8 cellular contexts compared by ENCODE assay signal in genomic region chr14:63435838-63436237, GRCh38.
DNase-seq lines count a peak whose midpoint lies in the region; ATAC-seq and TF ChIP-seq lines count a peak whose summit lies in the region.

No MANE protein-coding gene starts in this region.

- intact Hi-C loops in right lobe of liver (cut with DNase I) = no loop called here

- peak overlapping the region; percentile 18 for H3K27ac Mint-ChIP-seq in central memory CD8-positive, alpha-beta T cell (ENCODE audit: low read depth)

- H3K4me1 ChIP-seq in right lobe of liver = peaks cover 0 to 49% (median 24%) of the 10 kb centered on the region in 4 donors
- H3K4me1 ChIP-seq in subcutaneous abdominal adipose tissue (ENCODE audit: control insufficient read depth in 5 of 5, insufficient read depth in 5 of 5, low read length in 5 of 5) = peaks cover 11 to 36% (median 26%) of the 10 kb centered on the region in 5 donors

- H3K27me3 ChIP-seq in right lobe of liver (no peaks in the 10 kb centered on the region), subcutaneous abdominal adipose tissue (ENCODE audit: control insufficient read depth in 5 of 5, insufficient read depth in 4 of 5, low read length in 5 of 5) (no peaks in the 10 kb centered on the region)

- ATAC-seq in central memory CD8-positive, alpha-beta T cell (replicated peaks; ENCODE audit: extremely low read depth, poor library complexity, severe bottlenecking) = no peak
- peak; percentile 83 to 97 (median 93) for ATAC-seq in right lobe of liver

- CTCF ChIA-PET in HEK293T (lab: Yijun Ruan, JAX) = no interaction called here

- H3K4me3 Mint-ChIP-seq in central memory CD8-positive, alpha-beta T cell = no peak overlapping the region

- H3K4me1 Mint-ChIP-seq in central memory CD8-positive, alpha-beta T cell = peaks cover 69% of the 10 kb centered on the region

- H3K36me3 Mint-ChIP-seq in central memory CD8-positive, alpha-beta T cell (ENCODE audit: insufficient read depth) = peaks cover 2% of the 10 kb centered on the region

- H3K36me3 ChIP-seq in right lobe of liver (no peaks in the 10 kb centered on the region), subcutaneous abdominal adipose tissue (ENCODE audit: control insufficient read depth in 5 of 5, insufficient read depth in 5 of 5, low read length in 5 of 5) (no peaks in the 10 kb centered on the region)

- no peaks in the 10 kb centered on the region for H3K9me3 Mint-ChIP-seq in central memory CD8-positive, alpha-beta T cell

- H3K27ac ChIP-seq in right lobe of liver = peak overlapping the region; percentile 73 to 82 (median 81)
- peak overlapping the region; percentile 51 for H3K27ac ChIP-seq in subcutaneous abdominal adipose tissue (ENCODE audit: low read depth, low read length)

- POLR2A ChIA-PET in HEK293T (lab: Yijun Ruan, JAX) = interaction anchor here (1.0 kb wide), 1 partner anchor 206 kb away, joined by 4 read pairs; the partner anchor contains the start of gene WDR89

- TF ChIP-seq CTCF in right lobe of liver (IDR thresholded peaks at IDR 0.05) (no peak), GM13976 (IDR thresholded peaks at IDR 0.05; ENCODE audit: borderline replicate concordance, control extremely low read depth, extremely low read depth, insufficient read depth, missing control alignments) (no peak)

- H3K4me3 ChIP-seq in right lobe of liver (peak overlapping the region in 1 of 3 donors; percentile 1), subcutaneous abdominal adipose tissue (ENCODE audit: low read depth in 1 of 5, low read length in 5 of 5) (no peak overlapping the region)

- TF ChIP-seq POLR2A in right lobe of liver (IDR thresholded peaks at IDR 0.05) = no peak

- no peak overlapping the region for H3K9ac ChIP-seq in subcutaneous abdominal adipose tissue (ENCODE audit: low read length in 5 of 5)

- 19% methylated on average over 5 of the region's 5 CpGs for WGBS in right lobe of liver (ENCODE audit: insufficient coverage, low coverage, low lambda C conversion rate, missing lambda C conversion rate)

- in situ Hi-C loops in GM13976 (cut with MboI; ENCODE audit: low sequenced_read_pairs, unreplicated experiment) = no loop called here

- H3K9me3 ChIP-seq in right lobe of liver = no peaks in the 10 kb centered on the region
- H3K9me3 ChIP-seq in subcutaneous abdominal adipose tissue (ENCODE audit: control insufficient read depth in 5 of 5, low read length in 5 of 5) = no peaks in the 10 kb centered on the region

- DNase-seq in HEK293T (ENCODE audit: extremely low spot score) (no peak), right lobe of liver (peak; percentile 77 to 88 (median 87)), GM13976 (ENCODE audit: low spot score) (no peak), GM19240 (ENCODE audit: insufficient read length, low spot score) (no peak), MV-4-11 (lab: John Stamatoyannopoulos, UW) (no peak)
- no peak for DNase-seq in central memory CD8-positive, alpha-beta T cell (ENCODE audit: low spot score in 2 of 2)
- no peak for DNase-seq in activated effector memory CD4-positive, alpha-beta T cell treated with Interleukin-2 at 50 U/mL for 16 hours

- H3K27me3 Mint-ChIP-seq in central memory CD8-positive, alpha-beta T cell = no peaks in the 10 kb centered on the region

TF ChIP-seq in HEK293T, 16 proteins besides CTCF, POLR2A, EP300 and RAD21:
- no peak for TF ChIP-seq HDGF (IDR thresholded peaks at IDR 0.05; ENCODE audit: borderline replicate concordance)
- 0 out of 2 replicates have a peak, but pooled peaks have one; percentile 17 for TF ChIP-seq L3MBTL2 (conservative IDR thresholded peaks at IDR 0.05)

Comparison
In these comparisons a context has a peak if more than half of its experiments do, and no peak if none do; other contexts are left out.
1. DNase-seq: peak in right lobe of liver (3 of 3); none in HEK293T (single experiment), central memory CD8-positive, alpha-beta T cell (0 of 2), activated effector memory CD4-positive, alpha-beta T cell treated with Interleukin-2 at 50 U/mL for 16 hours (single experiment), GM13976 (single experiment), GM19240 (single experiment) and MV-4-11 (single experiment).